Comparison of ENCODE assay signal across 31 cellular contexts in the genomic region with DNA sequence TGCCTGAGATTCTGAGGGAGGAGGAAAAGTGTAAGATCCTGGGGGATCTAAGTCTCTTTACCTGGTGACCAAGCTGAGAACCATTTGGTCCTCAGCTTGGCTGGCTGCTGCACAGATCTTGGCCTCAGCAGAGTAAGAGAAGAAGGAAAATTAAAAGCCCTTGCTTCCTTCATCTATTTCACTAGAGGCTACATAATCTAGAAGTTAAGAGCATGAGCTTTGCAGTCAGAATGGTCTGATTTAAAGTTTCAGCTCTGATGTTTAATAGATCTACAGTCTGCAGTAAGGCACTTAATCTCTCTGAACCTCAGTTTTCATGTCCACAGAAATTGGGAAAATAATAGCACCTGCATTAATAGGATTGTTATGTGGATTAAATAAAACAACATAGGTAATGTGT. TPM values are rescaled to one million over a fixed set of nuclear protein-coding genes. Genes with fewer than 3 reads are reported as not detected.
"Had no signal": no experiment of that assay in that cellular context is flagged by ENCODE, and none has a peak within 500 bp of the region (broad histone marks: within the 10 kb centered on the region; RNA-seq: fewer than 3 reads in every experiment).

No MANE protein-coding gene starts in this region.

- H3K27ac ChIP-seq: ascending aorta, breast epithelium, cardiac muscle cell, colonic mucosa, epithelial cell of prostate, esophagus squamous epithelium, WERI-Rb-1 had no signal

- H3K27me3 ChIP-seq: adrenal gland, ascending aorta, breast epithelium had no signal

- H3K9me3 Mint-ChIP-seq: activated B cell treated with CpG ODN at 0.5 μM for 24 hours; activated CD8-positive, alpha-beta T cell treated with anti-CD3 and anti-CD28 coated beads for 36 hours; activated naive CD4-positive, alpha-beta T cell treated with anti-CD3 and anti-CD28 coated beads for 36 hours; activated naive CD4-positive, alpha-beta T cell treated with anti-CD3 and anti-CD28 coated beads, Interleukin-2, amount 50 U/mL, for 24 hours; activated naive CD8-positive, alpha-beta T cell treated with anti-CD3 and anti-CD28 coated beads for 36 hours; activated naive CD8-positive, alpha-beta T cell treated with anti-CD3 and anti-CD28 coated beads, Interleukin-2, amount 50 U/mL, for 24 hours; activated T-cell treated with anti-CD3 and anti-CD28 coated beads, Interleukin-2, amount 50 U/mL, for 4 hours; activated T-helper 17 cell treated with anti-CD3 and anti-CD28 coated beads, Interleukin-2, amount 50 U/mL, for 72 hours had no signal

- H3K9me3 ChIP-seq: adrenal gland, ascending aorta, breast epithelium, colonic mucosa, esophagus squamous epithelium had no signal

- H3K27ac Mint-ChIP-seq: activated B cell treated with CpG ODN at 0.5 μM for 24 hours; activated CD8-positive, alpha-beta T cell treated with anti-CD3 and anti-CD28 coated beads for 36 hours; activated naive CD4-positive, alpha-beta T cell treated with anti-CD3 and anti-CD28 coated beads for 36 hours; activated naive CD8-positive, alpha-beta T cell treated with anti-CD3 and anti-CD28 coated beads for 36 hours; activated naive CD8-positive, alpha-beta T cell treated with anti-CD3 and anti-CD28 coated beads, Interleukin-2, amount 50 U/mL, for 24 hours; activated T-helper 17 cell treated with anti-CD3 and anti-CD28 coated beads, Interleukin-2, amount 50 U/mL, for 72 hours had no signal

- H3K4me1 Mint-ChIP-seq: activated naive CD4-positive, alpha-beta T cell treated with anti-CD3 and anti-CD28 coated beads, Interleukin-2, amount 50 U/mL, for 24 hours; activated T-helper 17 cell treated with anti-CD3 and anti-CD28 coated beads, Interleukin-2, amount 50 U/mL, for 72 hours had no signal

- H3K36me3 Mint-ChIP-seq: activated naive CD4-positive, alpha-beta T cell treated with anti-CD3 and anti-CD28 coated beads, Interleukin-2, amount 50 U/mL, for 24 hours; activated naive CD8-positive, alpha-beta T cell treated with anti-CD3 and anti-CD28 coated beads for 36 hours; brain had no signal

- DNase-seq: activated B cell treated with CpG ODN at 0.5 μM for 24 hours; activated CD4-positive, alpha-beta T cell treated with anti-CD3 and anti-CD28 coated beads for 48 hours; activated CD4-positive, alpha-beta T cell treated with anti-CD3 and anti-CD28 coated beads, Interleukin-2, amount 50 U/mL, for 1 hour; activated CD4-positive, alpha-beta T cell treated with anti-CD3 and anti-CD28 coated beads, Interleukin-2, amount 50 U/mL, for 48 hours; activated CD8-positive, alpha-beta memory T cell treated with anti-CD3 and anti-CD28 coated beads for 24 hours; activated CD8-positive, alpha-beta T cell treated with anti-CD3 and anti-CD28 coated beads for 36 hours; activated effector memory CD4-positive, alpha-beta T cell treated with anti-CD3 and anti-CD28 coated beads, Interleukin-2, amount 50 U/mL, for 16 hours; activated naive CD4-positive, alpha-beta T cell treated with anti-CD3 and anti-CD28 coated beads for 36 hours; activated naive CD8-positive, alpha-beta T cell treated with anti-CD3 and anti-CD28 coated beads for 36 hours; activated naive CD8-positive, alpha-beta T cell treated with anti-CD3 and anti-CD28 coated beads, Interleukin-2, amount 50 U/mL, for 24 hours; activated T-cell treated with anti-CD3 and anti-CD28 coated beads, Interleukin-2, amount 50 U/mL, for 4 hours; amygdala; central memory CD4-positive, alpha-beta T cell; cerebellar nuclear complex; colonic mucosa; effector CD8-positive, alpha-beta T cell; esophagus squamous epithelium; foreskin melanocyte; head of caudate nucleus; T-helper 2 cell; WERI-Rb-1 had no signal

- ATAC-seq: activated CD4-positive, CD25-positive, alpha-beta regulatory T cell treated with anti-CD3 and anti-CD28 coated beads, Interleukin-2, amount 50 U/mL, for 24 hours; activated CD8-positive, alpha-beta T cell treated with anti-CD3 and anti-CD28 coated beads for 36 hours; activated naive CD8-positive, alpha-beta T cell treated with anti-CD3 and anti-CD28 coated beads, Interleukin-2, amount 50 U/mL, for 24 hours; activated T-cell treated with anti-CD3 and anti-CD28 coated beads, Interleukin-2, amount 50 U/mL, for 4 hours; activated T-helper 17 cell treated with anti-CD3 and anti-CD28 coated beads, Interleukin-2, amount 50 U/mL, for 72 hours had no signal

- H3K36me3 ChIP-seq: adrenal gland, breast epithelium, cardiac muscle cell, colonic mucosa, esophagus squamous epithelium, WERI-Rb-1 had no signal

- H3K4me3 Mint-ChIP-seq: activated B cell treated with CpG ODN at 0.5 μM for 24 hours; activated CD8-positive, alpha-beta T cell treated with anti-CD3 and anti-CD28 coated beads for 36 hours; activated naive CD4-positive, alpha-beta T cell treated with anti-CD3 and anti-CD28 coated beads for 36 hours; activated naive CD4-positive, alpha-beta T cell treated with anti-CD3 and anti-CD28 coated beads, Interleukin-2, amount 50 U/mL, for 24 hours; activated naive CD8-positive, alpha-beta T cell treated with anti-CD3 and anti-CD28 coated beads for 36 hours; activated naive CD8-positive, alpha-beta T cell treated with anti-CD3 and anti-CD28 coated beads, Interleukin-2, amount 50 U/mL, for 24 hours; activated T-cell treated with anti-CD3 and anti-CD28 coated beads, Interleukin-2, amount 50 U/mL, for 4 hours; activated T-helper 17 cell treated with anti-CD3 and anti-CD28 coated beads, Interleukin-2, amount 50 U/mL, for 72 hours had no signal

- H3K4me3 ChIP-seq: adrenal gland, ascending aorta, breast epithelium, cardiac muscle cell, colonic mucosa, esophagus squamous epithelium had no signal

- H3K4me1 ChIP-seq: breast epithelium had no signal

RNA-seq across cellular contexts. Expression of a gene that starts 3.1 kb away (rescaled TPM):
- total RNA-seq: fibroblast of lung had no signal
